29 cellular contexts compared by ENCODE assay signal in the genomic region with DNA sequence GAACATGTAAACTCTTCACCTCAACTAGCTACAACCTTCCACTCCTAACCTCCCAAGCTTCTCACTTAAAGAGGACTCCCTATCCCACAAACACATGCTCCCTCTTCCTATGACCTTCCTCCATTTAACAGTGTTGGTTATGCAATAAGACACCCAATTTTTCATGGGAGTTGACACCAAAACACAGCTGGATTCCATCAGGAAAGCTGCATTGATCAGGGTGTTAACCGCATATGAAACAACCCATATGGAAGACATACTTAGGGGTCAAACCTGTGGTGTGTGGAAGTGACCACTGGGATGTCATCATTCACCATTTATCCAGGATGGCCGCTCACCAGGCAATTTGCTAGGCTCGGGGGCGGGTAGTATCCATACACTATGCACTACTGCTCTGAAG.
"Had no signal": no experiment of that assay in that cellular context is flagged by ENCODE, and none has a peak within 500 bp of the region (broad histone marks: within the 10 kb centered on the region; RNA-seq: fewer than 3 reads in every experiment).

No MANE protein-coding gene starts in this region.

- ATAC-seq: activated naive CD4-positive, alpha-beta T cell treated with anti-CD3 and anti-CD28 coated beads, Interleukin-2, amount 50 U/mL, for 72 hours; activated T-cell treated with anti-CD3 and anti-CD28 coated beads, Interleukin-2, amount 50 U/mL, for 72 hours; WTC11 had no signal

- DNase-seq: activated CD4-positive, alpha-beta memory T cell treated with anti-CD3 and anti-CD28 coated beads, Interleukin-2, amount 10 ng/mL, durations not matched to agents 7 days and 5 days; activated CD4-positive, alpha-beta T cell treated with anti-CD3 and anti-CD28 coated beads for 1 hour; activated CD4-positive, alpha-beta T cell treated with anti-CD3 and anti-CD28 coated beads for 4 hours; activated CD4-positive, alpha-beta T cell treated with anti-CD3 and anti-CD28 coated beads, Interleukin-2, amount 10 ng/mL, durations not matched to agents 7 days and 5 days; activated CD4-positive, alpha-beta T cell treated with anti-CD3 and anti-CD28 coated beads, Interleukin-2, amount 50 U/mL, for 4 hours; activated CD8-positive, alpha-beta memory T cell treated with anti-CD3 and anti-CD28 coated beads, Interleukin-2, amount 50 U/mL, for 48 hours; activated gamma-delta T cell; activated naive CD4-positive, alpha-beta T cell; activated naive CD4-positive, alpha-beta T cell treated with anti-CD3 and anti-CD28 coated beads, Interleukin-2, amount 10 ng/mL, durations not matched to agents 7 days and 5 days; activated naive CD8-positive, alpha-beta T cell treated with anti-CD3 and anti-CD28 coated beads, Interleukin-2, amount 10 ng/mL, durations not matched to agents 7 days and 5 days; activated T-cell treated with anti-CD3 and anti-CD28 coated beads for 4 hours; activated T-cell treated with anti-CD3 and anti-CD28 coated beads, Interleukin-2, amount 50 U/mL, for 24 hours; activated T-cell treated with anti-CD3 and anti-CD28 coated beads, Interleukin-2, amount 50 U/mL, for 72 hours; central memory CD4-positive, alpha-beta T cell; cerebellar nuclear complex; colonic mucosa; effector CD8-positive, alpha-beta T cell; erythroblast; head of caudate nucleus; hippocampal formation; T-helper 2 cell had no signal

- H3K4me1 ChIP-seq: ascending aorta, breast epithelium had no signal

- H3K4me3 Mint-ChIP-seq: activated CD4-positive, alpha-beta memory T cell treated with anti-CD3 and anti-CD28 coated beads, Interleukin-2, amount 10 ng/mL, durations not matched to agents 7 days and 5 days; activated CD4-positive, alpha-beta T cell treated with anti-CD3 and anti-CD28 coated beads, Interleukin-2, amount 10 ng/mL, durations not matched to agents 7 days and 5 days; activated naive CD4-positive, alpha-beta T cell treated with anti-CD3 and anti-CD28 coated beads, Interleukin-2, amount 10 ng/mL, durations not matched to agents 7 days and 5 days; activated naive CD8-positive, alpha-beta T cell treated with anti-CD3 and anti-CD28 coated beads, Interleukin-2, amount 10 ng/mL, durations not matched to agents 7 days and 5 days; activated T-cell treated with anti-CD3 and anti-CD28 coated beads, Interleukin-2, amount 50 U/mL, for 24 hours; activated T-cell treated with anti-CD3 and anti-CD28 coated beads, Interleukin-2, amount 50 U/mL, for 72 hours; WTC11 had no signal

- H3K27me3 Mint-ChIP-seq: activated CD4-positive, alpha-beta T cell treated with anti-CD3 and anti-CD28 coated beads, Interleukin-2, amount 10 ng/mL, durations not matched to agents 7 days and 5 days had no signal

- H3K27me3 ChIP-seq: ascending aorta, breast epithelium, cardiac muscle cell, colonic mucosa, esophagus muscularis mucosa had no signal

- H3K4me3 ChIP-seq: ascending aorta, breast epithelium, cardiac muscle cell, colonic mucosa, esophagus muscularis mucosa had no signal

- H3K27ac Mint-ChIP-seq: activated CD4-positive, alpha-beta memory T cell treated with anti-CD3 and anti-CD28 coated beads, Interleukin-2, amount 10 ng/mL, durations not matched to agents 7 days and 5 days; activated CD4-positive, alpha-beta T cell treated with anti-CD3 and anti-CD28 coated beads, Interleukin-2, amount 10 ng/mL, durations not matched to agents 7 days and 5 days; activated naive CD4-positive, alpha-beta T cell treated with anti-CD3 and anti-CD28 coated beads, Interleukin-2, amount 10 ng/mL, durations not matched to agents 7 days and 5 days; activated naive CD4-positive, alpha-beta T cell treated with anti-CD3 and anti-CD28 coated beads, Interleukin-2, amount 50 U/mL, for 72 hours; activated naive CD8-positive, alpha-beta T cell treated with anti-CD3 and anti-CD28 coated beads, Interleukin-2, amount 10 ng/mL, durations not matched to agents 7 days and 5 days; activated T-cell treated with anti-CD3 and anti-CD28 coated beads, Interleukin-2, amount 50 U/mL, for 24 hours; activated T-cell treated with anti-CD3 and anti-CD28 coated beads, Interleukin-2, amount 50 U/mL, for 72 hours; brain; WTC11 had no signal

- H3K27ac ChIP-seq: ascending aorta, breast epithelium, cardiac muscle cell, colonic mucosa, esophagus muscularis mucosa had no signal

- FAIRE-seq: frontal cortex had no signal
